8 cellular contexts compared by ENCODE assay signal in the genomic region with DNA sequence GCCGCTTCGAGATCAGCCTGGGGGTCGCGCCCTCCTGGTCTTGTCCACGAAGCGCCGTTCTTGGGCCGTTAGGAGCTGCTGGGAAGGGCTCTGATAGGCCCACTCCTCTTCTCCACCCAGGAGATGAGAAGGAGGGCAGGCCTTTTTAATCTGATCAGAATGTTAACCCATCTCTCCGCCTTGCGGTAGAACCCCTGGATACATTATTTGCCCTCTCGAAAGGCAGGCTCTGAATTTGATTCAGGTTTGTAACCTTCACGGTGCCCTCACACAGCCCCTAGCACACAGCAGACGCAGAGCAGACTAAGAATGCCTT. TPM values are rescaled to one million over a fixed set of nuclear protein-coding genes. Genes with fewer than 3 reads are reported as not detected.
DNase-seq lines count a peak whose midpoint lies in the region; ATAC-seq and TF ChIP-seq lines count a peak whose summit lies in the region.
"Had no signal": no experiment of that assay in that cellular context is flagged by ENCODE, and none has a peak within 500 bp of the region (broad histone marks: within the 10 kb centered on the region; RNA-seq: fewer than 3 reads in every experiment).

TSS of gene CCDC83 (plus strand) at position 43 of the 316 bp plus-strand sequence. CDS start 9,741 bp downstream, outside the sequence.

- H3K4me3 Mint-ChIP-seq in IgD-negative memory B cell, result peak within 1 kb of the TSS; percentile 84 to 94 (median 90)
- peak within 1 kb of the TSS; percentile 81 for H3K4me3 Mint-ChIP-seq in activated naive CD8-positive, alpha-beta T cell treated with anti-CD3 and anti-CD28 coated beads, Interleukin-2, amount 50 U/mL, for 24 hours

- peak within 1 kb of the TSS; percentile 71 for H3K4me3 ChIP-seq in iPS-20b (ENCODE audit: low read length)
- H3K4me3 ChIP-seq in stomach, result peak within 1 kb of the TSS; percentile 45 to 66 (median 50)

- no peak for TF ChIP-seq EP300 in stomach (IDR thresholded peaks at IDR 0.05)

- H3K27ac Mint-ChIP-seq in IgD-negative memory B cell, result peak within 1 kb of the TSS; percentile 60 to 94 (median 86)
- peak within 1 kb of the TSS; percentile 84 for H3K27ac Mint-ChIP-seq in activated naive CD8-positive, alpha-beta T cell treated with anti-CD3 and anti-CD28 coated beads, Interleukin-2, amount 50 U/mL, for 24 hours

- H3K27me3 ChIP-seq in iPS-20b (ENCODE audit: insufficient read depth, low read length) (no peaks in the 10 kb centered on the region), stomach (no peaks in the 10 kb centered on the region)

- WGBS in stomach, 5 donors, result 28 to 42% (median 35%) methylated on average over 13 of the region's 13 CpGs

- intact Hi-C loops in stomach (cut with DNase I; ENCODE audit: low total_unique reads), result loop anchor here (10.0 kb wide), 2 partner anchors 360 to 430 kb away; no protein-coding TSS in a partner anchor

- no peak for ATAC-seq in activated naive CD8-positive, alpha-beta T cell treated with anti-CD3 and anti-CD28 coated beads, Interleukin-2, amount 50 U/mL, for 24 hours
- ATAC-seq in HG03342 (IDR thresholded peaks at IDR 0.05; ENCODE audit: unreplicated experiment), result no peak

- H3K27me3 Mint-ChIP-seq in IgD-negative memory B cell, result no peaks in the 10 kb centered on the region
- H3K27me3 Mint-ChIP-seq in activated naive CD8-positive, alpha-beta T cell treated with anti-CD3 and anti-CD28 coated beads, Interleukin-2, amount 50 U/mL, for 24 hours, result peaks cover 3% of the 10 kb centered on the region

- peaks cover 12% of the 10 kb centered on the region for H3K9me3 ChIP-seq in iPS-20b (ENCODE audit: insufficient read depth, low read depth, low read length)
- H3K9me3 ChIP-seq in stomach, result peaks cover 0 to 7% (median 0%) of the 10 kb centered on the region in 4 donors

- H3K4me1 ChIP-seq in iPS-20b (ENCODE audit: insufficient read depth, low read length), result no peaks in the 10 kb centered on the region
- peaks cover 7 to 18% (median 11%) of the 10 kb centered on the region in 4 donors for H3K4me1 ChIP-seq in stomach

- no peaks in the 10 kb centered on the region for H3K36me3 ChIP-seq in iPS-20b (ENCODE audit: insufficient read depth, low read depth, low read length)
- no peaks in the 10 kb centered on the region for H3K36me3 ChIP-seq in stomach

- peaks cover 0 to 5% (median 5%) of the 10 kb centered on the region in 3 donors for H3K4me1 Mint-ChIP-seq in IgD-negative memory B cell
- peaks cover 9% of the 10 kb centered on the region for H3K4me1 Mint-ChIP-seq in activated naive CD8-positive, alpha-beta T cell treated with anti-CD3 and anti-CD28 coated beads, Interleukin-2, amount 50 U/mL, for 24 hours

- H3K27ac ChIP-seq in iPS-20b (ENCODE audit: low read length), result no peak within 1 kb of the TSS
- H3K27ac ChIP-seq in stomach, result peak within 1 kb of the TSS; percentile 84 to 95 (median 87)

- no peak for TF ChIP-seq CTCF in stomach (IDR thresholded peaks at IDR 0.05)

- TF ChIP-seq POLR2A in stomach (IDR thresholded peaks at IDR 0.05), result no peak

- H3K9ac ChIP-seq in iPS-20b (ENCODE audit: low read depth, low read length), result peak within 1 kb of the TSS; percentile 83; the same call in 1 of the 2 replicates

- no peak for DNase-seq in activated naive CD8-positive, alpha-beta T cell treated with anti-CD3 and anti-CD28 coated beads, Interleukin-2, amount 50 U/mL, for 24 hours
- DNase-seq in stomach (no peak), NCI-H526 treated with DMSO at 0.1 percent for 48 hours (lab: John Stamatoyannopoulos, UW) (no peak)
- no peak for DNase-seq in activated CD4-positive, alpha-beta T cell treated with anti-CD3 and anti-CD28 coated beads for 48 hours

- no peaks in the 10 kb centered on the region for H3K36me3 Mint-ChIP-seq in IgD-negative memory B cell
- H3K36me3 Mint-ChIP-seq in activated naive CD8-positive, alpha-beta T cell treated with anti-CD3 and anti-CD28 coated beads, Interleukin-2, amount 50 U/mL, for 24 hours (ENCODE audit: low read depth), result no peaks in the 10 kb centered on the region

- H3K9me3 Mint-ChIP-seq in IgD-negative memory B cell, result no peaks in the 10 kb centered on the region
- no peaks in the 10 kb centered on the region for H3K9me3 Mint-ChIP-seq in activated naive CD8-positive, alpha-beta T cell treated with anti-CD3 and anti-CD28 coated beads, Interleukin-2, amount 50 U/mL, for 24 hours

RNA-seq across cellular contexts. Expression of gene CCDC83, which starts in this region (rescaled TPM):
- polyA plus RNA-seq in IgD-negative memory B cell (0.14 TPM), stomach (not detected)
- total RNA-seq in stomach, result 1 to 10 TPM in 1 of 5 donors, under 1 TPM in 1, not detected in 3; 0.45 to 2.6 TPM
- total RNA-seq: glomerular endothelial cell had no signal
